ENCODE assay signal across 1 cellular context in the genomic region with DNA sequence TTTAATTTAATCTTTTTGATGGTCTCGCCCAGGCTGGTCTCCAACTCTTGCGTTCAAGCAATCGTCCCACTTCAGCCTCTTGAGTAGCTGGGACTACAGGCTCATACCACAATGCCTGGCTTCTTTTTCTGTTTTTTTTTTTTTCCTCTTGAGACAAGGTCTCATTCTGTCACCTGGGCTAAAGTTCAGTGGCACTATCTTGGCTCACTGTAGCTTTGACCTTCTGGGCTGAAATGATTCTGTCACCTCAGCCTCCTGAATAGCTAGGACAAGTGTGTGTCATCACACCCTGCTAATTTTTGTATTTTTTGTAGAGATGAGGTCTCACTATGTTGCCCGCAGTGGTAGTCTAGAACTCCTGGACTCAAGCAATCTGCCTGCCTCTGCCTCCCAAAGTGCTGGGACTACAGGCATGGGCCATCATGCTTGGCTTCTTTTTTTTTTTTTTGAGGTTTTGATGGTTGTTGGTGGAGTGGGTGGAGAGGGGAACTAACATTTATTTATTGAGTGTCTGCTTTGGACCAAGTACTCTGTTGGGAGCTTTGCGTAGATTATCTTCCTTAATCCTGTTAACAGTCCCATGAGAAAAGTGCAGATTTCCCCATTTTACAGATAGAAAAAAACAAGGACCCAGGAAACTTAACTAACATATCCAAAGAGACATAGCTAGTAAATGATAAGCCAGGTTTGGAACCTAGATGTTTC.
TF ChIP-seq lines count a peak whose summit lies in the region.

No MANE protein-coding gene starts in this region.

TF ChIP-seq in HepG2, 621 proteins besides CTCF, POLR2A, EP300 and RAD21 (continued from another document):
- TF ChIP-seq, protein P1, sequence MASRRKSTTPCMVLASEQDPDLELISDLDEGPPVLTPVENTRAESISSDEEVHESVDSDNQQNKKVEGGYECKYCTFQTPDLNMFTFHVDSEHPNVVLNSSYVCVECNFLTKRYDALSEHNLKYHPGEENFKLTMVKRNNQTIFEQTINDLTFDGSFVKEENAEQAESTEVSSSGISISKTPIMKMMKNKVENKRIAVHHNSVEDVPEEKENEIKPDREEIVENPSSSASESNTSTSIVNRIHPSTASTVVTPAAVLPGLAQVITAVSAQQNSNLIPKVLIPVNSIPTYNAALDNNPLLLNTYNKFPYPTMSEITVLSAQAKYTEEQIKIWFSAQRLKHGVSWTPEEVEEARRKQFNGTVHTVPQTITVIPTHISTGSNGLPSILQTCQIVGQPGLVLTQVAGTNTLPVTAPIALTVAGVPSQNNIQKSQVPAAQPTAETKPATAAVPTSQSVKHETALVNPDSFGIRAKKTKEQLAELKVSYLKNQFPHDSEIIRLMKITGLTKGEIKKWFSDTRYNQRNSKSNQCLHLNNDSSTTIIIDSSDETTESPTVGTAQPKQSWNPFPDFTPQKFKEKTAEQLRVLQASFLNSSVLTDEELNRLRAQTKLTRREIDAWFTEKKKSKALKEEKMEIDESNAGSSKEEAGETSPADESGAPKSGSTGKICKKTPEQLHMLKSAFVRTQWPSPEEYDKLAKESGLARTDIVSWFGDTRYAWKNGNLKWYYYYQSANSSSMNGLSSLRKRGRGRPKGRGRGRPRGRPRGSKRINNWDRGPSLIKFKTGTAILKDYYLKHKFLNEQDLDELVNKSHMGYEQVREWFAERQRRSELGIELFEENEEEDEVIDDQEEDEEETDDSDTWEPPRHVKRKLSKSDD (CRISPR knock-in tag; IDR thresholded peaks at IDR 0.05; ENCODE audit: low read depth) = no peak
- TF ChIP-seq ZNF629 (CRISPR knock-in tag; conservative IDR thresholded peaks at IDR 0.05) (peak; percentile 49), TBX2 (CRISPR knock-in tag; IDR thresholded peaks at IDR 0.05; ENCODE audit: borderline replicate concordance) (peak; percentile 52; the same call in 1 of the 2 replicates), GABPB1 (CRISPR knock-in tag; IDR thresholded peaks at IDR 0.05) (no peak), SOX6 (IDR thresholded peaks at IDR 0.05) (no peak), SOX6 (CRISPR knock-in tag; IDR thresholded peaks at IDR 0.05) (0 out of 2 replicates have a peak, but pooled peaks have one; percentile 20), HOXA3 (CRISPR knock-in tag; IDR thresholded peaks at IDR 0.05) (peak; percentile 28; the same call in 1 of the 2 replicates), ZMYM4 (CRISPR knock-in tag; IDR thresholded peaks at IDR 0.05) (0 out of 2 replicates have a peak, but pooled peaks have one; percentile 28), SETDB1 (CRISPR knock-in tag; IDR thresholded peaks at IDR 0.05; ENCODE audit: borderline replicate concordance) (no peak), NR2F6 (IDR thresholded peaks at IDR 0.05) (peak; percentile 16; the same call in 1 of the 2 replicates), NR2F6 (CRISPR knock-in tag; IDR thresholded peaks at IDR 0.05) (0 out of 2 replicates have a peak, but pooled peaks have one; percentile 24), RFX1 (IDR thresholded peaks at IDR 0.05) (no peak), TBL1XR1 (IDR thresholded peaks at IDR 0.05; ENCODE audit: borderline replicate concordance, low read length, partially characterized antibody) (no peak), ZBTB20 (CRISPR knock-in tag; IDR thresholded peaks at IDR 0.05; ENCODE audit: borderline replicate concordance, low read depth) (no peak), ZSCAN31 (CRISPR knock-in tag; IDR thresholded peaks at IDR 0.05; ENCODE audit: low read depth) (no peak), HNF4A (CRISPR knock-in tag; IDR thresholded peaks at IDR 0.05) (peak; percentile 66), SOX5 (CRISPR knock-in tag; IDR thresholded peaks at IDR 0.05; ENCODE audit: borderline replicate concordance) (no peak), SAP130 (CRISPR knock-in tag; IDR thresholded peaks at IDR 0.05; ENCODE audit: low read depth) (0 out of 2 replicates have a peak, but pooled peaks have one; percentile 21), RFXAP (CRISPR knock-in tag; IDR thresholded peaks at IDR 0.05; ENCODE audit: borderline replicate concordance) (0 out of 2 replicates have a peak, but pooled peaks have one; percentile 50)
- TF ChIP-seq, protein P2, sequence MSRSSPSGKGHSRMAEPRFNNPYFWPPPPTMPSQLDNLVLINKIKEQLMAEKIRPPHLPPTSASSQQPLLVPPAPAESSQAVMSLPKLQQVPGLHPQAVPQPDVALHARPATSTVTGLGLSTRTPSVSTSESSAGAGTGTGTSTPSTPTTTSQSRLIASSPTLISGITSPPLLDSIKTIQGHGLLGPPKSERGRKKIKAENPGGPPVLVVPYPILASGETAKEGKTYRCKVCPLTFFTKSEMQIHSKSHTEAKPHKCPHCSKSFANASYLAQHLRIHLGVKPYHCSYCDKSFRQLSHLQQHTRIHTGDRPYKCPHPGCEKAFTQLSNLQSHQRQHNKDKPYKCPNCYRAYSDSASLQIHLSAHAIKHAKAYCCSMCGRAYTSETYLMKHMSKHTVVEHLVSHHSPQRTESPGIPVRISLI (CRISPR knock-in tag; IDR thresholded peaks at IDR 0.05; ENCODE audit: borderline replicate concordance) = peak; percentile 77; the same call in 1 of the 2 replicates
- TF ChIP-seq, protein P3, sequence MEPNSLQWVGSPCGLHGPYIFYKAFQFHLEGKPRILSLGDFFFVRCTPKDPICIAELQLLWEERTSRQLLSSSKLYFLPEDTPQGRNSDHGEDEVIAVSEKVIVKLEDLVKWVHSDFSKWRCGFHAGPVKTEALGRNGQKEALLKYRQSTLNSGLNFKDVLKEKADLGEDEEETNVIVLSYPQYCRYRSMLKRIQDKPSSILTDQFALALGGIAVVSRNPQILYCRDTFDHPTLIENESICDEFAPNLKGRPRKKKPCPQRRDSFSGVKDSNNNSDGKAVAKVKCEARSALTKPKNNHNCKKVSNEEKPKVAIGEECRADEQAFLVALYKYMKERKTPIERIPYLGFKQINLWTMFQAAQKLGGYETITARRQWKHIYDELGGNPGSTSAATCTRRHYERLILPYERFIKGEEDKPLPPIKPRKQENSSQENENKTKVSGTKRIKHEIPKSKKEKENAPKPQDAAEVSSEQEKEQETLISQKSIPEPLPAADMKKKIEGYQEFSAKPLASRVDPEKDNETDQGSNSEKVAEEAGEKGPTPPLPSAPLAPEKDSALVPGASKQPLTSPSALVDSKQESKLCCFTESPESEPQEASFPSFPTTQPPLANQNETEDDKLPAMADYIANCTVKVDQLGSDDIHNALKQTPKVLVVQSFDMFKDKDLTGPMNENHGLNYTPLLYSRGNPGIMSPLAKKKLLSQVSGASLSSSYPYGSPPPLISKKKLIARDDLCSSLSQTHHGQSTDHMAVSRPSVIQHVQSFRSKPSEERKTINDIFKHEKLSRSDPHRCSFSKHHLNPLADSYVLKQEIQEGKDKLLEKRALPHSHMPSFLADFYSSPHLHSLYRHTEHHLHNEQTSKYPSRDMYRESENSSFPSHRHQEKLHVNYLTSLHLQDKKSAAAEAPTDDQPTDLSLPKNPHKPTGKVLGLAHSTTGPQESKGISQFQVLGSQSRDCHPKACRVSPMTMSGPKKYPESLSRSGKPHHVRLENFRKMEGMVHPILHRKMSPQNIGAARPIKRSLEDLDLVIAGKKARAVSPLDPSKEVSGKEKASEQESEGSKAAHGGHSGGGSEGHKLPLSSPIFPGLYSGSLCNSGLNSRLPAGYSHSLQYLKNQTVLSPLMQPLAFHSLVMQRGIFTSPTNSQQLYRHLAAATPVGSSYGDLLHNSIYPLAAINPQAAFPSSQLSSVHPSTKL (CRISPR knock-in tag; IDR thresholded peaks at IDR 0.05) = peak; percentile 42; the same call in 1 of the 2 replicates
- TF ChIP-seq, protein P4, sequence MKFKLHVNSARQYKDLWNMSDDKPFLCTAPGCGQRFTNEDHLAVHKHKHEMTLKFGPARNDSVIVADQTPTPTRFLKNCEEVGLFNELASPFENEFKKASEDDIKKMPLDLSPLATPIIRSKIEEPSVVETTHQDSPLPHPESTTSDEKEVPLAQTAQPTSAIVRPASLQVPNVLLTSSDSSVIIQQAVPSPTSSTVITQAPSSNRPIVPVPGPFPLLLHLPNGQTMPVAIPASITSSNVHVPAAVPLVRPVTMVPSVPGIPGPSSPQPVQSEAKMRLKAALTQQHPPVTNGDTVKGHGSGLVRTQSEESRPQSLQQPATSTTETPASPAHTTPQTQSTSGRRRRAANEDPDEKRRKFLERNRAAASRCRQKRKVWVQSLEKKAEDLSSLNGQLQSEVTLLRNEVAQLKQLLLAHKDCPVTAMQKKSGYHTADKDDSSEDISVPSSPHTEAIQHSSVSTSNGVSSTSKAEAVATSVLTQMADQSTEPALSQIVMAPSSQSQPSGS (CRISPR knock-in tag; IDR thresholded peaks at IDR 0.05) = 0 out of 2 replicates have a peak, but pooled peaks have one; percentile 6
- TF ChIP-seq, protein P5, sequence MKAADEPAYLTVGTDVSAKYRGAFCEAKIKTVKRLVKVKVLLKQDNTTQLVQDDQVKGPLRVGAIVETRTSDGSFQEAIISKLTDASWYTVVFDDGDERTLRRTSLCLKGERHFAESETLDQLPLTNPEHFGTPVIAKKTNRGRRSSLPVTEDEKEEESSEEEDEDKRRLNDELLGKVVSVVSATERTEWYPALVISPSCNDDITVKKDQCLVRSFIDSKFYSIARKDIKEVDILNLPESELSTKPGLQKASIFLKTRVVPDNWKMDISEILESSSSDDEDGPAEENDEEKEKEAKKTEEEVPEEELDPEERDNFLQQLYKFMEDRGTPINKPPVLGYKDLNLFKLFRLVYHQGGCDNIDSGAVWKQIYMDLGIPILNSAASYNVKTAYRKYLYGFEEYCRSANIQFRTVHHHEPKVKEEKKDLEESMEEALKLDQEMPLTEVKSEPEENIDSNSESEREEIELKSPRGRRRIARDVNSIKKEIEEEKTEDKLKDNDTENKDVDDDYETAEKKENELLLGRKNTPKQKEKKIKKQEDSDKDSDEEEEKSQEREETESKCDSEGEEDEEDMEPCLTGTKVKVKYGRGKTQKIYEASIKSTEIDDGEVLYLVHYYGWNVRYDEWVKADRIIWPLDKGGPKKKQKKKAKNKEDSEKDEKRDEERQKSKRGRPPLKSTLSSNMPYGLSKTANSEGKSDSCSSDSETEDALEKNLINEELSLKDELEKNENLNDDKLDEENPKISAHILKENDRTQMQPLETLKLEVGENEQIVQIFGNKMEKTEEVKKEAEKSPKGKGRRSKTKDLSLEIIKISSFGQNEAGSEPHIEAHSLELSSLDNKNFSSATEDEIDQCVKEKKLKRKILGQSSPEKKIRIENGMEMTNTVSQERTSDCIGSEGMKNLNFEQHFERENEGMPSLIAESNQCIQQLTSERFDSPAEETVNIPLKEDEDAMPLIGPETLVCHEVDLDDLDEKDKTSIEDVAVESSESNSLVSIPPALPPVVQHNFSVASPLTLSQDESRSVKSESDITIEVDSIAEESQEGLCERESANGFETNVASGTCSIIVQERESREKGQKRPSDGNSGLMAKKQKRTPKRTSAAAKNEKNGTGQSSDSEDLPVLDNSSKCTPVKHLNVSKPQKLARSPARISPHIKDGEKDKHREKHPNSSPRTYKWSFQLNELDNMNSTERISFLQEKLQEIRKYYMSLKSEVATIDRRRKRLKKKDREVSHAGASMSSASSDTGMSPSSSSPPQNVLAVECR (CRISPR knock-in tag; IDR thresholded peaks at IDR 0.05; ENCODE audit: borderline replicate concordance) = peak; percentile 28; the same call in 1 of the 2 replicates
- TF ChIP-seq, protein P6, sequence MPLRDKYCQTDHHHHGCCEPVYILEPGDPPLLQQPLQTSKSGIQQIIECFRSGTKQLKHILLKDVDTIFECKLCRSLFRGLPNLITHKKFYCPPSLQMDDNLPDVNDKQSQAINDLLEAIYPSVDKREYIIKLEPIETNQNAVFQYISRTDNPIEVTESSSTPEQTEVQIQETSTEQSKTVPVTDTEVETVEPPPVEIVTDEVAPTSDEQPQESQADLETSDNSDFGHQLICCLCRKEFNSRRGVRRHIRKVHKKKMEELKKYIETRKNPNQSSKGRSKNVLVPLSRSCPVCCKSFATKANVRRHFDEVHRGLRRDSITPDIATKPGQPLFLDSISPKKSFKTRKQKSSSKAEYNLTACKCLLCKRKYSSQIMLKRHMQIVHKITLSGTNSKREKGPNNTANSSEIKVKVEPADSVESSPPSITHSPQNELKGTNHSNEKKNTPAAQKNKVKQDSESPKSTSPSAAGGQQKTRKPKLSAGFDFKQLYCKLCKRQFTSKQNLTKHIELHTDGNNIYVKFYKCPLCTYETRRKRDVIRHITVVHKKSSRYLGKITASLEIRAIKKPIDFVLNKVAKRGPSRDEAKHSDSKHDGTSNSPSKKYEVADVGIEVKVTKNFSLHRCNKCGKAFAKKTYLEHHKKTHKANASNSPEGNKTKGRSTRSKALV (CRISPR knock-in tag; IDR thresholded peaks at IDR 0.05) = 0 out of 2 replicates have a peak, but pooled peaks have one; percentile 33
